25 cellular contexts compared by ENCODE assay signal in the genomic region with DNA sequence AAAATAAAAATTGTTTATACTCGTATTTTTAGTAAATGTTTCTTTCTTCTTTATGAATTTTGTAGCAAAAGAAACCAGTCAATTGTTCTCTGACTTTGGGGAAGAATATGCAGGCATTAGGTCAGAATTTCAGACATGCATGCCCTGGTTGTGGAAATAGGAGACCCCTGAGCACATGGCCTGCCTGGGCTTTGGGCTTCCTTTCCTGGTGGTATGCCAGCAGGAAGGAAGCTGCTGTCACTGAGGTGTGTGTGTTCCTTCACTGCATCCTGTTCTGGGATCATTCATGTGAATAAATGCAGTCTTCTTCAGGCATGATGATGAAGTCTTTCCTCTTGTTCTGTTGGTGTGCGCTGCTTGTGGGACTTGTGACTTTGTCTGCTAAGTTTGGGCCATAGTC.
"Had no signal": no experiment of that assay in that cellular context is flagged by ENCODE, and none has a peak within 500 bp of the region (broad histone marks: within the 10 kb centered on the region; RNA-seq: fewer than 3 reads in every experiment).

No MANE protein-coding gene starts in this region.

- H3K27me3 ChIP-seq: adrenal gland, body of pancreas, breast epithelium, SJCRH30 had no signal

- ATAC-seq: activated CD8-positive, alpha-beta T cell treated with anti-CD3 and anti-CD28 coated beads, Interleukin-2, amount 10 ng/mL, durations not matched to agents 7 days and 5 days; activated naive CD4-positive, alpha-beta T cell treated with anti-CD3 and anti-CD28 coated beads, Interleukin-2, amount 50 U/mL, for 72 hours; body of pancreas; Panc1 had no signal

- H3K9me3 ChIP-seq: adrenal gland, body of pancreas, breast epithelium, SJCRH30 had no signal

- H3K36me3 Mint-ChIP-seq: activated naive CD4-positive, alpha-beta T cell treated with anti-CD3 and anti-CD28 coated beads, Interleukin-2, amount 50 U/mL, for 72 hours had no signal

- H3K27ac Mint-ChIP-seq: activated CD4-positive, alpha-beta T cell treated with anti-CD3 and anti-CD28 coated beads, Interleukin-2, amount 10 ng/mL, durations not matched to agents 7 days and 5 days; activated CD8-positive, alpha-beta T cell treated with anti-CD3 and anti-CD28 coated beads, Interleukin-2, amount 10 ng/mL, durations not matched to agents 7 days and 5 days; activated naive CD4-positive, alpha-beta T cell treated with anti-CD3 and anti-CD28 coated beads for 36 hours; activated naive CD4-positive, alpha-beta T cell treated with anti-CD3 and anti-CD28 coated beads, Interleukin-2, amount 50 U/mL, for 72 hours; activated T-cell treated with anti-CD3 and anti-CD28 coated beads, Interleukin-2, amount 50 U/mL, for 24 hours; activated T-helper 1 cell treated with anti-CD3 and anti-CD28 coated beads, Interleukin-12 subunit alpha, Interleukin-12 subunit beta, Interleukin-2, Interleukin-4 antibody, amounts not matched to agents 30 ng/mL and 10 ng/mL and 1 ng/mL, durations not matched to agents 14 hours and 24 hours and 36 hours had no signal

- H3K4me3 Mint-ChIP-seq: activated CD4-positive, alpha-beta T cell treated with anti-CD3 and anti-CD28 coated beads, Interleukin-2, amount 10 ng/mL, durations not matched to agents 7 days and 5 days; activated CD8-positive, alpha-beta T cell treated with anti-CD3 and anti-CD28 coated beads, Interleukin-2, amount 10 ng/mL, durations not matched to agents 7 days and 5 days; activated naive CD4-positive, alpha-beta T cell treated with anti-CD3 and anti-CD28 coated beads for 36 hours; activated T-cell treated with anti-CD3 and anti-CD28 coated beads, Interleukin-2, amount 50 U/mL, for 24 hours; activated T-helper 1 cell treated with anti-CD3 and anti-CD28 coated beads, Interleukin-12 subunit alpha, Interleukin-12 subunit beta, Interleukin-2, Interleukin-4 antibody, amounts not matched to agents 30 ng/mL and 10 ng/mL and 1 ng/mL, durations not matched to agents 14 hours and 24 hours and 36 hours had no signal

- H3K27ac ChIP-seq: adrenal gland, body of pancreas, breast epithelium, SJCRH30, SK-N-MC, WERI-Rb-1 had no signal

- H3K27me3 Mint-ChIP-seq: activated CD4-positive, alpha-beta T cell treated with anti-CD3 and anti-CD28 coated beads, Interleukin-2, amount 10 ng/mL, durations not matched to agents 7 days and 5 days; activated T-cell treated with anti-CD3 and anti-CD28 coated beads, Interleukin-2, amount 50 U/mL, for 24 hours had no signal

- H3K4me1 ChIP-seq: adrenal gland, body of pancreas, breast epithelium, SJCRH30 had no signal

- H3K4me1 Mint-ChIP-seq: activated CD4-positive, alpha-beta T cell treated with anti-CD3 and anti-CD28 coated beads, Interleukin-2, amount 10 ng/mL, durations not matched to agents 7 days and 5 days had no signal

- H3K36me3 ChIP-seq: adrenal gland, breast epithelium, SJCRH30, WERI-Rb-1 had no signal

- DNase-seq: activated CD4-positive, alpha-beta T cell treated with anti-CD3 and anti-CD28 coated beads, Interleukin-2, amount 10 ng/mL, durations not matched to agents 7 days and 5 days; activated CD4-positive, alpha-beta T cell treated with anti-CD3 and anti-CD28 coated beads, Interleukin-2, amount 50 U/mL, for 48 hours; activated CD8-positive, alpha-beta T cell treated with anti-CD3 and anti-CD28 coated beads, Interleukin-2, amount 10 ng/mL, durations not matched to agents 7 days and 5 days; activated gamma-delta T cell treated with Interleukin-2 at 50 U/mL for 16 hours; activated naive CD4-positive, alpha-beta T cell treated with anti-CD3 and anti-CD28 coated beads for 36 hours; activated T-cell treated with anti-CD3 and anti-CD28 coated beads, Interleukin-2, amount 50 U/mL, for 24 hours; adrenal gland; body of pancreas; Karpas-422; NCI-H1105 treated with DMSO at 0.1 percent for 48 hours; NCI-H1436; NCI-H1694; NCI-H1930; NCI-H2081 treated with DMSO at 0.1 percent for 48 hours; NCI-H345; NCI-H524 treated with DMSO at 0.1 percent for 48 hours; SHP77; T1000; WERI-Rb-1 had no signal

- H3K4me3 ChIP-seq: adrenal gland, body of pancreas, breast epithelium, SJCRH30, SK-N-MC had no signal
